11 cellular contexts compared by ENCODE assay signal in genomic region chr5:143086851-143087637, GRCh38.
A peak's percentile ranks its signal among the peaks of the same experiment; 100 is the strongest.
DNase-seq lines count a peak whose midpoint lies in the region; ATAC-seq and TF ChIP-seq lines count a peak whose summit lies in the region.
"Had no signal": no experiment of that assay in that cellular context is flagged by ENCODE, and none has a peak within 500 bp of the region (broad histone marks: within the 10 kb centered on the region; RNA-seq: fewer than 3 reads in every experiment).

No MANE protein-coding gene starts in this region.

- intact Hi-C loops in left lung (cut with DNase I) = no loop called here

- in situ Hi-C loops in Caki2 (cut with HindIII; ENCODE audit: low pct_unique_long_range_greater_than_20kb, low sequenced_read_pairs) (no loop called here), astrocyte of the spinal cord (cut with HindIII; ENCODE audit: low sequenced_read_pairs) (no loop called here)

- ATAC-seq in left lung = peak; percentile 92
- ATAC-seq in GM18867 (IDR thresholded peaks at IDR 0.05; ENCODE audit: unreplicated experiment) = no peak
- no peak for ATAC-seq in gastroesophageal sphincter
- ATAC-seq: stimulated activated naive B cell treated with anti-CD40 and anti-IgM and Interleukin-4, amounts not matched to agents 10 μg/mL and 1 μg/mL and 100 μg/mL, for 72 hours had no signal

- H3K27ac ChIP-seq in left lung (no peak overlapping the region), gastroesophageal sphincter (no peak overlapping the region)

- H3K4me3 ChIP-seq in astrocyte of the spinal cord (ENCODE audit: low read depth, low read length) (no peak overlapping the region), left lung (no peak overlapping the region), gastroesophageal sphincter (no peak overlapping the region)
- H3K4me3 ChIP-seq: skin epidermis had no signal

- TF ChIP-seq EP300 in gastroesophageal sphincter (IDR thresholded peaks at IDR 0.05) = no peak

- TF ChIP-seq POLR2A in gastroesophageal sphincter (IDR thresholded peaks at IDR 0.05) = no peak

- 83 to 86% methylated on average over 4 of the region's 5 CpGs for WGBS in gastroesophageal sphincter (ENCODE audit: low coverage in 1 of 2), 2 donors

- H3K36me3 ChIP-seq in left lung (peaks cover 0 to 11% of the 10 kb centered on the region in 2 donors), gastroesophageal sphincter (peaks cover 0 to 3% of the 10 kb centered on the region in 2 donors)

- no peak for TF ChIP-seq CTCF in astrocyte of the spinal cord (IDR thresholded peaks at IDR 0.05; ENCODE audit: low read depth, low read length)
- TF ChIP-seq CTCF in left lung (IDR thresholded peaks at IDR 0.05) = no peak
- no peak for TF ChIP-seq CTCF in gastroesophageal sphincter (IDR thresholded peaks at IDR 0.05)

- DNase-seq in Caki2 (ENCODE audit: low read depth) (peak; percentile 35), HS-5 (ENCODE audit: low read depth) (peak; percentile 11), astrocyte of the spinal cord (ENCODE audit: low read depth, low spot score) (peak; percentile 20), left lung (no peak), T-helper 1 cell (no peak)
- no peak for DNase-seq in stimulated activated CD8-positive, alpha-beta memory T cell treated with anti-CD3 and anti-CD28 coated beads, Interleukin-4, amount 100 ng/mL, for 48 hours
- DNase-seq: DND-41; stimulated activated naive B cell treated with anti-CD40 and anti-IgM and Interleukin-4, amounts not matched to agents 10 μg/mL and 1 μg/mL and 100 μg/mL, for 72 hours had no signal

- H3K4me1 ChIP-seq in left lung (no peaks in the 10 kb centered on the region), gastroesophageal sphincter (peaks cover 0 to 10% (median 0%) of the 10 kb centered on the region in 3 donors)

- H3K27me3 ChIP-seq in left lung = no peaks in the 10 kb centered on the region
- no peaks in the 10 kb centered on the region for H3K27me3 ChIP-seq in gastroesophageal sphincter

- H3K9me3 ChIP-seq in left lung = no peaks in the 10 kb centered on the region
- H3K9me3 ChIP-seq in gastroesophageal sphincter = no peaks in the 10 kb centered on the region

Comparison
In these comparisons a context has a peak if more than half of its experiments do, and no peak if none do; other contexts are left out.
1. DNase-seq: peak in Caki2 (single experiment), HS-5 (single experiment) and astrocyte of the spinal cord (single experiment); none in left lung (0 of 2), T-helper 1 cell (0 of 5) and stimulated activated CD8-positive, alpha-beta memory T cell treated with anti-CD3 and anti-CD28 coated beads, Interleukin-4, amount 100 ng/mL, for 48 hours (single experiment).